In genomic region chr22:36946436-36947158, GRCh38 we compare ENCODE assay signal across 16 cellular contexts. TPM values are rescaled to one million over a fixed set of nuclear protein-coding genes. Genes with fewer than 3 reads are reported as not detected.
DNase-seq lines count a peak whose midpoint lies in the region; ATAC-seq and TF ChIP-seq lines count a peak whose summit lies in the region.
"Had no signal": no experiment of that assay in that cellular context is flagged by ENCODE, and none has a peak within 500 bp of the region (broad histone marks: within the 10 kb centered on the region; RNA-seq: fewer than 3 reads in every experiment).

No MANE protein-coding gene starts in this region.

- TF ChIP-seq CTCF in RWPE2 (IDR thresholded peaks at IDR 0.05; ENCODE audit: poor library complexity, severe bottlenecking) (peak; percentile 17), endodermal cell (conservative IDR thresholded peaks at IDR 0.05) (peak; percentile 44), hepatocyte (IDR thresholded peaks at IDR 0.05; ENCODE audit: poor library complexity) (no peak)

- POLR2A ChIA-PET in activated CD4-positive, alpha-beta memory T cell treated with anti-CD3 and anti-CD28 coated beads for 36 hours (lab: Charles Lee), result no interaction called here
- POLR2A ChIA-PET in activated CD4-positive, alpha-beta memory T cell treated with anti-CD3 and anti-CD28 coated beads, Interleukin-2, amount 10 ng/mL, durations not matched to agents 7 days and 5 days (lab: Charles Lee), result no interaction called here

- H3K4me3 ChIP-seq in RWPE2 (ENCODE audit: severe bottlenecking) (no peak overlapping the region), endodermal cell (ENCODE audit: low read length) (no peak overlapping the region), hepatocyte (no peak overlapping the region)
- H3K4me3 ChIP-seq: A549, spleen had no signal

- no peaks in the 10 kb centered on the region for H3K9me3 Mint-ChIP-seq in activated CD4-positive, alpha-beta memory T cell treated with anti-CD3 and anti-CD28 coated beads for 36 hours
- H3K9me3 Mint-ChIP-seq in activated CD4-positive, alpha-beta memory T cell treated with anti-CD3 and anti-CD28 coated beads, Interleukin-2, amount 10 ng/mL, durations not matched to agents 7 days and 5 days, result no peaks in the 10 kb centered on the region
- H3K9me3 Mint-ChIP-seq in endodermal cell, result peaks cover 18% of the 10 kb centered on the region
- no peaks in the 10 kb centered on the region for H3K9me3 Mint-ChIP-seq in activated T-cell treated with anti-CD3 and anti-CD28 coated beads, Interleukin-2, amount 50 U/mL, for 24 hours
- H3K9me3 Mint-ChIP-seq: activated naive CD4-positive, alpha-beta T cell treated with anti-CD3 and anti-CD28 coated beads, Interleukin-2, amount 50 U/mL, for 24 hours; CD8-positive, alpha-beta T cell had no signal

- WGBS in endodermal cell (ENCODE audit: insufficient coverage in 1 of 2, insufficient read length in 1 of 2), 2 experiments, result 83% methylated on average over 3 of the region's 3 CpGs; no CpG with 5 or more reads in 1 of the 2 experiments
- 24% methylated on average over 3 of the region's 3 CpGs for WGBS in hepatocyte (ENCODE audit: low lambda C conversion rate, missing lambda C conversion rate)

- peaks cover 3% of the 10 kb centered on the region for H3K4me1 Mint-ChIP-seq in activated CD4-positive, alpha-beta memory T cell treated with anti-CD3 and anti-CD28 coated beads for 36 hours (ENCODE audit: low read depth)
- H3K4me1 Mint-ChIP-seq in activated CD4-positive, alpha-beta memory T cell treated with anti-CD3 and anti-CD28 coated beads, Interleukin-2, amount 10 ng/mL, durations not matched to agents 7 days and 5 days, result peaks cover 2% of the 10 kb centered on the region
- no peaks in the 10 kb centered on the region for H3K4me1 Mint-ChIP-seq in endodermal cell
- H3K4me1 Mint-ChIP-seq in activated T-cell treated with anti-CD3 and anti-CD28 coated beads, Interleukin-2, amount 50 U/mL, for 24 hours (ENCODE audit: low read depth), result no peaks in the 10 kb centered on the region
- H3K4me1 Mint-ChIP-seq: activated naive CD4-positive, alpha-beta T cell treated with anti-CD3 and anti-CD28 coated beads, Interleukin-2, amount 50 U/mL, for 24 hours had no signal

- H3K27ac ChIP-seq in RWPE2 (ENCODE audit: poor library complexity, severe bottlenecking), result no peak overlapping the region
- no peak overlapping the region for H3K27ac ChIP-seq in endodermal cell (ENCODE audit: low read depth, low read length)
- no peak overlapping the region for H3K27ac ChIP-seq in hepatocyte
- H3K27ac ChIP-seq: A549, spleen had no signal

- H3K79me2 ChIP-seq in hepatocyte, result no peaks in the 10 kb centered on the region

- H3K9me3 ChIP-seq in RWPE2 (ENCODE audit: severe bottlenecking) (no peaks in the 10 kb centered on the region), endodermal cell (ENCODE audit: control insufficient read depth, low read length) (peaks cover 15% of the 10 kb centered on the region), hepatocyte (ENCODE audit: low read depth) (no peaks in the 10 kb centered on the region)
- H3K9me3 ChIP-seq: A549, spleen had no signal

- peak; percentile 8 for DNase-seq in activated CD4-positive, alpha-beta memory T cell treated with anti-CD3 and anti-CD28 coated beads for 36 hours
- no peak for DNase-seq in activated CD4-positive, alpha-beta memory T cell treated with anti-CD3 and anti-CD28 coated beads, Interleukin-2, amount 10 ng/mL, durations not matched to agents 7 days and 5 days
- DNase-seq in RWPE2 (ENCODE audit: low spot score) (no peak), endodermal cell (no peak), stromal cell of bone marrow (ENCODE audit: low read depth) (peak; percentile 62), hepatocyte (ENCODE audit: low spot score) (no peak)
- DNase-seq in activated T-cell treated with anti-CD3 and anti-CD28 coated beads, Interleukin-2, amount 50 U/mL, for 24 hours, result no peak
- DNase-seq: activated CD8-positive, alpha-beta memory T cell treated with anti-CD3 and anti-CD28 coated beads, Interleukin-2, amount 10 ng/mL, durations not matched to agents 7 days and 5 days; CD8-positive, alpha-beta T cell; H7; NCI-H2107; NK-92 treated with Interleukin-12 subunit alpha and Interleukin-12 subunit beta, amount 100 ng/mL, for 24 hours; spleen had no signal

- H4K20me1 ChIP-seq in hepatocyte (ENCODE audit: insufficient read depth, poor library complexity, severe bottlenecking), result no peaks in the 10 kb centered on the region

- H3K4me1 ChIP-seq in RWPE2 (ENCODE audit: insufficient read depth, poor library complexity, severe bottlenecking) (no peaks in the 10 kb centered on the region), endodermal cell (ENCODE audit: control insufficient read depth, insufficient read depth, low read length) (no peaks in the 10 kb centered on the region), hepatocyte (ENCODE audit: insufficient read depth) (no peaks in the 10 kb centered on the region)
- H3K4me1 ChIP-seq: A549, spleen had no signal

- no peak overlapping the region for H3K9ac ChIP-seq in endodermal cell (ENCODE audit: extremely low read depth, low read length, poor library complexity, severe bottlenecking)

- no peak overlapping the region for H3K4me3 Mint-ChIP-seq in activated CD4-positive, alpha-beta memory T cell treated with anti-CD3 and anti-CD28 coated beads for 36 hours
- no peak overlapping the region for H3K4me3 Mint-ChIP-seq in activated CD4-positive, alpha-beta memory T cell treated with anti-CD3 and anti-CD28 coated beads, Interleukin-2, amount 10 ng/mL, durations not matched to agents 7 days and 5 days
- H3K4me3 Mint-ChIP-seq in endodermal cell, result no peak overlapping the region
- no peak overlapping the region for H3K4me3 Mint-ChIP-seq in activated T-cell treated with anti-CD3 and anti-CD28 coated beads, Interleukin-2, amount 50 U/mL, for 24 hours
- H3K4me3 Mint-ChIP-seq: activated CD8-positive, alpha-beta memory T cell treated with anti-CD3 and anti-CD28 coated beads, Interleukin-2, amount 10 ng/mL, durations not matched to agents 7 days and 5 days; activated naive CD4-positive, alpha-beta T cell treated with anti-CD3 and anti-CD28 coated beads, Interleukin-2, amount 50 U/mL, for 24 hours; CD8-positive, alpha-beta T cell had no signal

- H3K9me2 ChIP-seq in hepatocyte (replicated peaks; ENCODE audit: insufficient read depth), result no peaks in the 10 kb centered on the region

- H3K27me3 Mint-ChIP-seq in activated CD4-positive, alpha-beta memory T cell treated with anti-CD3 and anti-CD28 coated beads for 36 hours, result peaks cover 2% of the 10 kb centered on the region
- peaks cover 14% of the 10 kb centered on the region for H3K27me3 Mint-ChIP-seq in activated CD4-positive, alpha-beta memory T cell treated with anti-CD3 and anti-CD28 coated beads, Interleukin-2, amount 10 ng/mL, durations not matched to agents 7 days and 5 days
- peaks cover 2% of the 10 kb centered on the region for H3K27me3 Mint-ChIP-seq in endodermal cell (ENCODE audit: insufficient read depth)
- H3K27me3 Mint-ChIP-seq in activated T-cell treated with anti-CD3 and anti-CD28 coated beads, Interleukin-2, amount 50 U/mL, for 24 hours, result peaks cover 5% of the 10 kb centered on the region
- H3K27me3 Mint-ChIP-seq: activated naive CD4-positive, alpha-beta T cell treated with anti-CD3 and anti-CD28 coated beads, Interleukin-2, amount 50 U/mL, for 24 hours had no signal

- intact Hi-C loops in activated CD4-positive, alpha-beta memory T cell treated with anti-CD3 and anti-CD28 coated beads for 36 hours (cut with micrococcal nuclease), result no loop called here

- no peak overlapping the region for H2AFZ ChIP-seq in hepatocyte

- no peaks in the 10 kb centered on the region for H3K36me3 ChIP-seq in RWPE2 (ENCODE audit: low read depth)
- no peaks in the 10 kb centered on the region for H3K36me3 ChIP-seq in endodermal cell (ENCODE audit: control insufficient read depth, insufficient read depth, low read length)
- no peaks in the 10 kb centered on the region for H3K36me3 ChIP-seq in hepatocyte (replicated peaks; ENCODE audit: insufficient read depth, low read depth)
- H3K36me3 ChIP-seq: spleen had no signal

- no peak overlapping the region for H3K4me2 ChIP-seq in hepatocyte
- H3K4me2 ChIP-seq: A549 had no signal

- CTCF ChIA-PET in activated CD4-positive, alpha-beta memory T cell treated with anti-CD3 and anti-CD28 coated beads for 36 hours (lab: Charles Lee), result interaction anchor here (0.7 to 1.6 kb wide), 7 partner anchors 15 to 170 kb away, joined by 3 to 4 read pairs (median 3); partner anchors contain the start of gene IFT27
- CTCF ChIA-PET in activated CD4-positive, alpha-beta memory T cell treated with anti-CD3 and anti-CD28 coated beads, Interleukin-2, amount 10 ng/mL, durations not matched to agents 7 days and 5 days (lab: Charles Lee), result no interaction called here

- H3K36me3 Mint-ChIP-seq in activated CD4-positive, alpha-beta memory T cell treated with anti-CD3 and anti-CD28 coated beads for 36 hours, result no peaks in the 10 kb centered on the region
- H3K36me3 Mint-ChIP-seq in activated CD4-positive, alpha-beta memory T cell treated with anti-CD3 and anti-CD28 coated beads, Interleukin-2, amount 10 ng/mL, durations not matched to agents 7 days and 5 days (ENCODE audit: low read depth), result no peaks in the 10 kb centered on the region
- H3K36me3 Mint-ChIP-seq in endodermal cell (ENCODE audit: low read depth), result no peaks in the 10 kb centered on the region
- H3K36me3 Mint-ChIP-seq in activated T-cell treated with anti-CD3 and anti-CD28 coated beads, Interleukin-2, amount 50 U/mL, for 24 hours (ENCODE audit: low read depth), result no peaks in the 10 kb centered on the region
- H3K36me3 Mint-ChIP-seq: activated CD8-positive, alpha-beta memory T cell treated with anti-CD3 and anti-CD28 coated beads, Interleukin-2, amount 10 ng/mL, durations not matched to agents 7 days and 5 days; activated naive CD4-positive, alpha-beta T cell treated with anti-CD3 and anti-CD28 coated beads, Interleukin-2, amount 50 U/mL, for 24 hours; CD8-positive, alpha-beta T cell had no signal

- H3K27me3 ChIP-seq in RWPE2 (ENCODE audit: insufficient read depth, poor library complexity, severe bottlenecking) (no peaks in the 10 kb centered on the region), endodermal cell (ENCODE audit: control insufficient read depth, insufficient read depth, low read length, poor library complexity, severe bottlenecking) (no peaks in the 10 kb centered on the region), hepatocyte (no peaks in the 10 kb centered on the region)
- H3K27me3 ChIP-seq: spleen had no signal

- no peak overlapping the region for H3K27ac Mint-ChIP-seq in activated CD4-positive, alpha-beta memory T cell treated with anti-CD3 and anti-CD28 coated beads for 36 hours
- no peak overlapping the region for H3K27ac Mint-ChIP-seq in activated CD4-positive, alpha-beta memory T cell treated with anti-CD3 and anti-CD28 coated beads, Interleukin-2, amount 10 ng/mL, durations not matched to agents 7 days and 5 days
- no peak overlapping the region for H3K27ac Mint-ChIP-seq in endodermal cell
- no peak overlapping the region for H3K27ac Mint-ChIP-seq in activated T-cell treated with anti-CD3 and anti-CD28 coated beads, Interleukin-2, amount 50 U/mL, for 24 hours
- H3K27ac Mint-ChIP-seq: activated CD8-positive, alpha-beta memory T cell treated with anti-CD3 and anti-CD28 coated beads, Interleukin-2, amount 10 ng/mL, durations not matched to agents 7 days and 5 days; activated naive CD4-positive, alpha-beta T cell treated with anti-CD3 and anti-CD28 coated beads, Interleukin-2, amount 50 U/mL, for 24 hours; CD8-positive, alpha-beta T cell had no signal

- ATAC-seq in RWPE2 (ENCODE audit: low read depth) (no peak), HG03139 (IDR thresholded peaks at IDR 0.05; ENCODE audit: unreplicated experiment) (no peak)
- ATAC-seq: A549; activated CD8-positive, alpha-beta memory T cell treated with anti-CD3 and anti-CD28 coated beads, Interleukin-2, amount 10 ng/mL, durations not matched to agents 7 days and 5 days; CD8-positive, alpha-beta T cell had no signal

RNA-seq across cellular contexts. Expression of gene CSF2RB, which starts 33.2 kb away (rescaled TPM):
- under 1 TPM; 0.22 to 0.48 TPM for total RNA-seq in activated CD4-positive, alpha-beta memory T cell treated with anti-CD3 and anti-CD28 coated beads for 36 hours
- 1 to 10 TPM; 2.3 to 3.0 TPM for total RNA-seq in activated CD4-positive, alpha-beta memory T cell treated with anti-CD3 and anti-CD28 coated beads, Interleukin-2, amount 10 ng/mL, durations not matched to agents 7 days and 5 days
- total RNA-seq in endodermal cell, result not detected
- not detected for polyA plus RNA-seq in endodermal cell (2013, experiment 1 of 2)
- not detected for polyA plus RNA-seq in endodermal cell (2013, experiment 2 of 2)
- total RNA-seq in hepatocyte, result 0.28 and 0.83 TPM in 2 replicates
- not detected in 2 replicates for polyA plus RNA-seq in hepatocyte
- total RNA-seq: H7 had no signal
- polyA plus RNA-seq: A549 had no signal

Comparison
In these comparisons a context has a peak if more than half of its experiments do, and no peak if none do; other contexts are left out.
1. DNase-seq: peak in activated CD4-positive, alpha-beta memory T cell treated with anti-CD3 and anti-CD28 coated beads for 36 hours (single experiment) and stromal cell of bone marrow (single experiment); none in activated CD4-positive, alpha-beta memory T cell treated with anti-CD3 and anti-CD28 coated beads, Interleukin-2, amount 10 ng/mL, durations not matched to agents 7 days and 5 days (single experiment), RWPE2 (single experiment), endodermal cell (single experiment), activated T-cell treated with anti-CD3 and anti-CD28 coated beads, Interleukin-2, amount 50 U/mL, for 24 hours (single experiment) and hepatocyte (single experiment).